Comparison of ENCODE assay signal across 34 cellular contexts in the genomic region with DNA sequence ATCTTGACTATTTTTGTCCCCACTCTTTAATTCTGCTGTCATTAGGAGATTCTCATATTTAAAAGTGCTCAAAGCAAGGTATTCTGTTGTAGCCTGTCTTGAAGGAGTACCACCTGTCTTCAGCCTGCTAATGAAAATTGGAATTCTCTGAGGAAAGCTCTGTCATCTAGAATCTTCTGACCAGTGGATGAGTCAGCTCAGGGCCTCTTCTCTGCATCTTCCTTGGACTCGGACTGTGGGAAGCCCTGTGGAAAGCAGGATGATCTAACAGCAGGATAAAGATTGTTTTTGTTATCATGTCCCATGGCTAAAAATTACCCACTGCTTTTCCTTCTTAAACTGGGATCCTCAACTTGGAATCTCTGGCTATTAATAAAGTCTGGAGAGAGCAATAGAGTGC. TPM values are rescaled to one million over a fixed set of nuclear protein-coding genes. Genes with fewer than 3 reads are reported as not detected.
"Had no signal": no experiment of that assay in that cellular context is flagged by ENCODE, and none has a peak within 500 bp of the region (broad histone marks: within the 10 kb centered on the region; RNA-seq: fewer than 3 reads in every experiment).

No MANE protein-coding gene starts in this region.

- H3K9me3 ChIP-seq: adrenal gland, body of pancreas had no signal

- H3K4me1 ChIP-seq: adrenal gland, body of pancreas had no signal

- H3K4me3 ChIP-seq: adrenal gland, body of pancreas, cardiac muscle cell had no signal

- ATAC-seq: activated CD8-positive, alpha-beta T cell treated with anti-CD3 and anti-CD28 coated beads for 36 hours; activated naive CD4-positive, alpha-beta T cell treated with anti-CD3 and anti-CD28 coated beads, Interleukin-2, amount 50 U/mL, for 72 hours; activated T-cell treated with anti-CD3 and anti-CD28 coated beads, Interleukin-2, amount 50 U/mL, for 4 hours; activated T-cell treated with anti-CD3 and anti-CD28 coated beads, Interleukin-2, amount 50 U/mL, for 72 hours; activated T-helper 17 cell treated with anti-CD3 and anti-CD28 coated beads, Interleukin-2, amount 50 U/mL, for 72 hours; body of pancreas had no signal

- H3K27me3 ChIP-seq: adrenal gland, body of pancreas, cardiac muscle cell had no signal

- DNase-seq: activated B cell treated with CpG ODN at 0.5 μM for 24 hours; activated CD4-positive, alpha-beta memory T cell treated with anti-CD3 and anti-CD28 coated beads for 36 hours; activated CD4-positive, alpha-beta T cell treated with anti-CD3 and anti-CD28 coated beads for 4 hours; activated CD4-positive, alpha-beta T cell treated with anti-CD3 and anti-CD28 coated beads, Interleukin-2, amount 10 ng/mL, durations not matched to agents 24 days and 14 days; activated CD4-positive, alpha-beta T cell treated with anti-CD3 and anti-CD28 coated beads, Interleukin-2, amount 50 U/mL, for 1 hour; activated CD4-positive, alpha-beta T cell treated with anti-CD3 and anti-CD28 coated beads, Interleukin-2, amount 50 U/mL, for 4 hours; activated CD4-positive, CD25-positive, alpha-beta regulatory T cell treated with anti-CD3 and anti-CD28 coated beads, Interleukin-2, amount 50 U/mL, for 72 hours; activated CD8-positive, alpha-beta memory T cell treated with anti-CD3 and anti-CD28 coated beads, Interleukin-2, amount 50 U/mL, for 4 hours; activated CD8-positive, alpha-beta T cell treated with anti-CD3 and anti-CD28 coated beads for 36 hours; activated effector memory CD4-positive, alpha-beta T cell treated with anti-CD3 and anti-CD28 coated beads, Interleukin-2, amount 50 U/mL, for 16 hours; activated gamma-delta T cell treated with Interleukin-2 at 50 U/mL for 16 hours; activated naive CD4-positive, alpha-beta T cell; activated naive CD4-positive, alpha-beta T cell treated with anti-CD3 and anti-CD28 coated beads for 36 hours; activated naive CD4-positive, alpha-beta T cell treated with anti-CD3 and anti-CD28 coated beads, Interleukin-2, amount 50 U/mL, for 16 hours; activated naive CD8-positive, alpha-beta T cell treated with anti-CD3 and anti-CD28 coated beads for 36 hours; activated T-cell treated with anti-CD3 and anti-CD28 coated beads for 4 hours; activated T-cell treated with anti-CD3 and anti-CD28 coated beads, Interleukin-2, amount 50 U/mL, for 1 hour; activated T-cell treated with anti-CD3 and anti-CD28 coated beads, Interleukin-2, amount 50 U/mL, for 4 hours; activated T-cell treated with anti-CD3 and anti-CD28 coated beads, Interleukin-2, amount 50 U/mL, for 72 hours; adrenal gland; amniotic stem cell; aorta; body of pancreas; caudate nucleus; cerebellar nuclear complex; T-helper 1 cell; T-helper 2 cell; T-helper 9 cell had no signal

- H3K27ac ChIP-seq: adrenal gland, body of pancreas, cardiac muscle cell, VCaP had no signal

- H3K36me3 ChIP-seq: adrenal gland, cardiac muscle cell had no signal

RNA-seq across cellular contexts. Expression of a gene that starts 18.7 kb away (rescaled TPM):
- total RNA-seq: activated B cell treated with CpG ODN at 0.5 μM for 24 hours; activated CD4-positive, alpha-beta memory T cell treated with anti-CD3 and anti-CD28 coated beads for 36 hours; activated CD4-positive, alpha-beta T cell treated with anti-CD3 and anti-CD28 coated beads, Interleukin-2, amount 10 ng/mL, durations not matched to agents 24 days and 14 days; activated CD8-positive, alpha-beta memory T cell treated with anti-CD3 and anti-CD28 coated beads for 36 hours; activated CD8-positive, alpha-beta T cell treated with anti-CD3 and anti-CD28 coated beads for 36 hours; activated naive CD4-positive, alpha-beta T cell treated with anti-CD3 and anti-CD28 coated beads for 36 hours; activated naive CD4-positive, alpha-beta T cell treated with anti-CD3 and anti-CD28 coated beads, Interleukin-2, amount 50 U/mL, for 72 hours; activated naive CD8-positive, alpha-beta T cell treated with anti-CD3 and anti-CD28 coated beads for 36 hours; activated T-cell treated with anti-CD3 and anti-CD28 coated beads, Interleukin-2, amount 50 U/mL, for 4 hours; activated T-cell treated with anti-CD3 and anti-CD28 coated beads, Interleukin-2, amount 50 U/mL, for 72 hours; activated T-helper 1 cell treated with anti-CD3 and anti-CD28 coated beads, Interleukin-12 subunit alpha, Interleukin-12 subunit beta, Interleukin-2, Interleukin-4 antibody, amounts not matched to agents 30 ng/mL and 10 ng/mL and 1 ng/mL, durations not matched to agents 14 hours and 24 hours and 36 hours; activated T-helper 17 cell treated with anti-CD3 and anti-CD28 coated beads, Interleukin-2, amount 50 U/mL, for 72 hours had no signal
